18 cellular contexts compared by ENCODE assay signal in the genomic region with DNA sequence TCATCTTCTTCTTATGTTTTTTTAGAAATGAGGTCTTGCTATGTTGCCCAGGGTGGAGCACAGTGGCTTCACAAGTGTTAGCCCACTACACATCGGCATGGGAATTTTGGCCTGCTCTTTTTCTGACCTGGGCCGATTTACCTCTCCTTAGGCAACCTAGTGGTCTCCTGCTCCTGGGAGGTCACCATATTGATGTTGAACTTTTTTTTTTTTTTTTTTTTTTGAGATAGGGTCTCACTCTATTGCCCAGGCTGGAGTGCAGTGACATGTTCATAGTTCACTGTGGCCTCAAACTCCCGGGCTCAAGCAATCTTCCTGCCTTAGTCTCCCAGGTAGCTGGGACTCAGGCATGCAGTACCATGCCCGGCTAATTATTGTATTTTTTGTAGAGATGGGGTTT.
"Had no signal": no experiment of that assay in that cellular context is flagged by ENCODE, and none has a peak within 500 bp of the region (broad histone marks: within the 10 kb centered on the region; RNA-seq: fewer than 3 reads in every experiment).

No MANE protein-coding gene starts in this region.

- H3K9me3 Mint-ChIP-seq: naive thymus-derived CD8-positive, alpha-beta T cell; neural progenitor cell; stimulated activated naive CD8-positive, alpha-beta T cell treated with anti-CD3 and anti-CD28 coated beads, Interleukin-15, Interleukin-2, amounts not matched to agents 100 ng/mL and 50 ng/mL, for 24 hours had no signal

- H3K4me1 ChIP-seq: colonic mucosa, neural progenitor cell had no signal

- H3K27ac ChIP-seq: colonic mucosa, gastroesophageal sphincter, neural progenitor cell, parathyroid adenoma, tibial nerve, upper lobe of right lung had no signal

- H3K9ac ChIP-seq: neural progenitor cell, parathyroid adenoma had no signal

- DNase-seq: colonic mucosa; dermis blood vessel endothelial cell; glutamatergic neuron; islet precursor cell; mammary epithelial cell; mucosa of descending colon; naive thymus-derived CD8-positive, alpha-beta T cell; occipital lobe; stimulated activated CD4-positive, alpha-beta T cell treated with anti-CD3 and anti-CD28 coated beads, Interleukin-2, amount 100 ng/mL, for 48 hours; upper lobe of right lung had no signal

- H3K9me3 ChIP-seq: colonic mucosa, gastroesophageal sphincter, mucosa of descending colon, tibial nerve, upper lobe of right lung had no signal

- H3K27me3 ChIP-seq: colonic mucosa, gastroesophageal sphincter, neural progenitor cell, tibial nerve, upper lobe of right lung had no signal

- ATAC-seq: esophagus mucosa; gastroesophageal sphincter; left lobe of liver; mucosa of descending colon; naive thymus-derived CD8-positive, alpha-beta T cell had no signal

- H3K4me3 Mint-ChIP-seq: naive thymus-derived CD8-positive, alpha-beta T cell; neural progenitor cell; stimulated activated naive CD8-positive, alpha-beta T cell treated with anti-CD3 and anti-CD28 coated beads, Interleukin-15, Interleukin-2, amounts not matched to agents 100 ng/mL and 50 ng/mL, for 24 hours had no signal

- H3K4me3 ChIP-seq: colonic mucosa, gastroesophageal sphincter, mucosa of descending colon, neural progenitor cell, smooth muscle cell, tibial nerve, upper lobe of right lung had no signal

- H3K27ac Mint-ChIP-seq: neural progenitor cell; stimulated activated naive CD8-positive, alpha-beta T cell treated with anti-CD3 and anti-CD28 coated beads, Interleukin-15, Interleukin-2, amounts not matched to agents 100 ng/mL and 50 ng/mL, for 24 hours had no signal

- H3K27me3 Mint-ChIP-seq: naive thymus-derived CD8-positive, alpha-beta T cell; stimulated activated naive CD8-positive, alpha-beta T cell treated with anti-CD3 and anti-CD28 coated beads, Interleukin-15, Interleukin-2, amounts not matched to agents 100 ng/mL and 50 ng/mL, for 24 hours had no signal

- H3K36me3 ChIP-seq: colonic mucosa, neural progenitor cell had no signal
